In genomic region chr11:59400461-59401261, GRCh38 we compare ENCODE assay signal across 9 cellular contexts. TPM values are rescaled to one million over a fixed set of nuclear protein-coding genes. Genes with fewer than 3 reads are reported as not detected.
"Had no signal": no experiment of that assay in that cellular context is flagged by ENCODE, and none has a peak within 500 bp of the region (broad histone marks: within the 10 kb centered on the region; RNA-seq: fewer than 3 reads in every experiment).

No MANE protein-coding gene starts in this region.

- H3K4me3 ChIP-seq: GM12878 had no signal

- DNase-seq: GDM1, GF-D8 had no signal

- FAIRE-seq: G401.6, GM12878, GM12891, GM12892, GM18507, GM19239 had no signal

- ATAC-seq: GM12878 had no signal

RNA-seq across cellular contexts. Expression of gene OR5A2, which starts 25.6 kb away (rescaled TPM):
- total RNA-seq: G401, GM12878 had no signal
- polyA plus RNA-seq: GM12878 had no signal

RNA-seq across cellular contexts. Expression of gene OR5A1, which starts 35.6 kb away (rescaled TPM):
- total RNA-seq: G401, GM12878 had no signal
- polyA plus RNA-seq: GM12878 had no signal

RNA-seq across cellular contexts. Expression of gene OR5AN1, which starts 42.0 kb away (rescaled TPM):
- total RNA-seq: G401, GM12878 had no signal
- polyA plus RNA-seq: GM12878 had no signal

RNA-seq across cellular contexts. Expression of gene OR4D6, which starts 56.1 kb away (rescaled TPM):
- total RNA-seq: G401, GM12878 had no signal
- polyA plus RNA-seq: GM12878 had no signal
